In genomic region chr12:40662366-40662765, GRCh38 we compare ENCODE assay signal across 24 cellular contexts.
"Had no signal": no experiment of that assay in that cellular context is flagged by ENCODE, and none has a peak within 500 bp of the region (broad histone marks: within the 10 kb centered on the region; RNA-seq: fewer than 3 reads in every experiment).

No MANE protein-coding gene starts in this region.

- H3K4me1 ChIP-seq: stomach, suprapubic skin, thyroid gland, tibial artery, tibial nerve, transverse colon, upper lobe of left lung, upper lobe of right lung, uterus, vagina had no signal

- DNase-seq: stimulated activated CD4-positive, alpha-beta T cell treated with anti-CD3 and anti-CD28 coated beads, Interleukin-2, amount 100 ng/mL, for 48 hours; stimulated activated CD4-positive, alpha-beta T cell treated with anti-CD3 and anti-CD28 coated beads, Interleukin-4, amount 100 ng/mL, for 1 hour; stimulated activated CD4-positive, alpha-beta T cell treated with anti-CD3 and anti-CD28 coated beads, Interleukin-4, amount 100 ng/mL, for 24 hours; stimulated activated CD4-positive, alpha-beta T cell treated with anti-CD3 and anti-CD28 coated beads, Interleukin-4, amount 100 ng/mL, for 4 hours; stimulated activated CD8-positive, alpha-beta memory T cell treated with anti-CD3 and anti-CD28 coated beads, Interleukin-4, amount 100 ng/mL, for 48 hours; stimulated activated naive B cell treated with anti-CD40 and anti-IgM and Interleukin-4, amounts not matched to agents 10 μg/mL and 1 μg/mL and 100 μg/mL, for 72 hours; stimulated activated naive CD4-positive, alpha-beta T cell; stimulated activated naive CD4-positive, alpha-beta T cell treated with Interleukin-2 at 50 U/mL for 16 hours; stimulated activated naive CD8-positive, alpha-beta T cell treated with anti-CD3 and anti-CD28 coated beads, Interleukin-15, amount 100 ng/mL, for 72 hours; stimulated activated naive CD8-positive, alpha-beta T cell treated with anti-CD3 and anti-CD28 coated beads, Interleukin-15, Interleukin-2, amounts not matched to agents 100 U/mL and 50 U/mL, for 24 hours; stomach; substantia nigra; testis; thyroid gland; tibial artery; transverse colon; trophoblast cell; upper lobe of left lung; upper lobe of right lung; uterus had no signal

- H3K27me3 ChIP-seq: stomach, suprapubic skin, testis, thyroid gland, tibial artery, tibial nerve, transverse colon, upper lobe of left lung, upper lobe of right lung, uterus, vagina had no signal

- H3K9me3 ChIP-seq: suprapubic skin, testis, thoracic aorta, thyroid gland, tibial artery, transverse colon, upper lobe of right lung, uterus, vagina had no signal

- H3K27ac ChIP-seq: stomach, suprapubic skin, testis, thoracic aorta, thyroid gland, tibial artery, tibial nerve, transverse colon, upper lobe of left lung, upper lobe of right lung, uterus, vagina had no signal

- H3K4me3 ChIP-seq: stomach, suprapubic skin, testis, thoracic aorta, thyroid gland, tibial artery, tibial nerve, transverse colon, upper lobe of left lung, upper lobe of right lung, uterus, vagina had no signal

- H3K36me3 ChIP-seq: stomach, suprapubic skin, thoracic aorta, thyroid gland, tibial artery, tibial nerve, transverse colon, upper lobe of left lung, upper lobe of right lung, uterus, vagina had no signal
